8 cellular contexts compared by ENCODE assay signal in the genomic region with DNA sequence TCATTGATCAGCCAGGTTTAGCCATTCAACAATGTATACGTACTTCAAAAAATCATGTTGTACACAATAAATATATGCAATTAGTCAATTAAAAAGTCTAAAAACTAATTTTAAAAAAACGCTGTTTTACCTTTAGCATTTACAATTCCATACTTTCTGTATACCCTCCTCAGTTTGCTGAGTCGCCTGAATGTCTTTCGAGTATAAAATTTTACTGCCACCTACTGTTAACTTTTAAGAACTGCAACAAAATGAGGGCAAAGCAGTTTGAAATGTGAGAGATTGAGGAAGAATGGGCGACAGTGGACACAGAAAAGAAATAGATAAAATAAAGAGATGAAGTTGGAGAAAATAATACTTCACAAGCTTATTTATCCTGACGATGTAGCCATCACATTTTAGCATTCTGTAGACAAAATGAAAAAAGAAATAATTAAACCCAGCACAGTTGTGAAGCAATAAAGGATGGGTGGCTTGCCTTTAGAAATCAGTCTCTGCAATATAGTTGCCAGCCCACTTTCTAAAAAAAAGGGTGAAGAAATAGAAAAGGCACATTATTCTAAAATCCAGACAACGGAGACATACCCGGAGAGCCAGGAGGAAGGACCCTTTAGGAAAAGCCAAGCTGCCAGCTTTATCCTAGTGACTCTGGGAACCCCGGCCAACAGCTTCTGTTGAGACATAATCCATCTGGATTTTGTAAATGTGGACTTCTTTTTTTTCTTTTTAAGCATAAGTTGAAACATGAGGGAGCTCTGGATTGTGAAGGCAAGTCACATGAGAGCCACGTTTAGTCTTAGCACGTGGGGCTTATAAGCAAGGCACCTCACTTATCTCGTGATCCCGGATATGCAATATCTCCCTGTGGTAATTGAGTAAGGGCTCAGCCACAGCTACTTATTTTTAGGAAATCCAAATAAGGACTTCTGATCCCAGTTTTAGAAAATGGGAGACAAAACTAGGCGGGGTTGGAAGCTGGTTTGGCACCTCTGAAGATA.
DNase-seq lines count a peak whose midpoint lies in the region; ATAC-seq and TF ChIP-seq lines count a peak whose summit lies in the region.

No MANE protein-coding gene starts in this region.

- peak; percentile 64 for ATAC-seq in GM18517 (IDR thresholded peaks at IDR 0.05; ENCODE audit: unreplicated experiment)
- ATAC-seq in HG03175 (IDR thresholded peaks at IDR 0.05; ENCODE audit: unreplicated experiment): peak; percentile 74
- ATAC-seq in left lobe of liver: peak; percentile 81
- no peak for ATAC-seq in GM19035 (IDR thresholded peaks at IDR 0.05; ENCODE audit: unreplicated experiment)

- CTCF ChIA-PET in AG04450 (lab: Charles Lee): interaction anchor here (0.6 to 2.8 kb wide), 44 partner anchors 9 to 769 kb away, joined by 3 to 52 read pairs (median 4); no protein-coding TSS in a partner anchor

- DNase-seq in AG04450 (ENCODE audit: low read depth, low spot score): peak; percentile 86
- peak; percentile 31 to 69 for DNase-seq in NCI-H446 (lab: John Stamatoyannopoulos, UW)
- DNase-seq in T47D (ENCODE audit: low read depth in 1 of 2, low spot score in 1 of 2): peak; percentile 5 to 49
- no peak for DNase-seq in left lobe of liver (ENCODE audit: low spot score)
- peak; percentile 45 for DNase-seq in ureter (ENCODE audit: low spot score)

- peak overlapping the region; percentile 22 for H3K4me3 ChIP-seq in AG04450 (ENCODE audit: low read depth, low read length)

- peak; percentile 67 for TF ChIP-seq CTCF in AG04450 (IDR thresholded peaks at IDR 0.05; ENCODE audit: low read depth, low read length)

- H3K27ac ChIP-seq in AG04450 (ENCODE audit: low read depth, low read length): peak overlapping the region; percentile 88

- in situ Hi-C loops in T47D (cut with HindIII; ENCODE audit: low pct_unique_long_range_greater_than_20kb, low sequenced_read_pairs): no loop called here

- no peaks in the 10 kb centered on the region for H3K9me3 ChIP-seq in AG04450 (ENCODE audit: control insufficient read depth, insufficient read depth, low read length)

- no peaks in the 10 kb centered on the region for H3K27me3 ChIP-seq in AG04450 (ENCODE audit: control insufficient read depth, insufficient read depth, low read length)

- POLR2A ChIA-PET in AG04450 (lab: Yijun Ruan, JAX): interaction anchor here (0.6 to 1.5 kb wide), 4 partner anchors 98 to 380 kb away, joined by 3 to 24 read pairs (median 4); no protein-coding TSS in a partner anchor
